Comparison of ENCODE assay signal across 19 cellular contexts in the genomic region with DNA sequence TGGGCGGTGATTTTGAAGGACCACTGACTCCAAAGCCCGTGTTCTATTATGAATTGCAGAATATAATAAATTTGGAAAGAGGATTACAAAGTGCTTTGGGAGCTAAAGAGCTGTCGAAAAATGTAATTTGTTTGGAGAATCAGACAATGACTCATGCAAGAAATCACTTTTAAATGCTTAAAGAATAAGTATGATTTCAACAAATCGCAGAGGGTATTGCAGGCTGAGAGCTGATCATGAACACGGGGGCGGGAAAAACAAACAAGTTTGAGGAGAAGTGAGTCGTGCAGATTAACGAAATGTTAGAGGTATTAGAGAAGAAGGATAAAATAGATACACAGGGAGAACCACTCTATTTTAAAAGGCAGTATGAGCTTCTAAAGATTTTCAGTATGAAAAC.
"Had no signal": no experiment of that assay in that cellular context is flagged by ENCODE, and none has a peak within 500 bp of the region (broad histone marks: within the 10 kb centered on the region; RNA-seq: fewer than 3 reads in every experiment).

No MANE protein-coding gene starts in this region.

- H3K27ac ChIP-seq: adrenal gland, colonic mucosa, epithelial cell of prostate, neural progenitor cell, sigmoid colon, transverse colon had no signal

- DNase-seq: activated CD4-positive, alpha-beta T cell treated with anti-CD3 and anti-CD28 coated beads for 1 hour; activated CD4-positive, alpha-beta T cell treated with anti-CD3 and anti-CD28 coated beads, Interleukin-2, amount 50 U/mL, for 1 hour; activated CD8-positive, alpha-beta T cell treated with anti-CD3 and anti-CD28 coated beads, Interleukin-2, amount 10 ng/mL, durations not matched to agents 7 days and 5 days; activated gamma-delta T cell; adrenal gland; colonic mucosa; endodermal cell; foreskin melanocyte; naive thymus-derived CD8-positive, alpha-beta T cell; sigmoid colon; stimulated activated CD4-positive, alpha-beta T cell treated with anti-CD3 and anti-CD28 coated beads, Interleukin-2, amount 100 ng/mL, for 48 hours; stimulated activated CD8-positive, alpha-beta memory T cell treated with anti-CD3 and anti-CD28 coated beads, Interleukin-4, amount 100 ng/mL, for 48 hours; stimulated activated naive B cell treated with anti-CD40 and anti-IgM and Interleukin-4, amounts not matched to agents 10 μg/mL and 1 μg/mL and 100 μg/mL, for 72 hours; transverse colon had no signal

- H3K27me3 ChIP-seq: adrenal gland, colonic mucosa, sigmoid colon had no signal

- H3K9ac ChIP-seq: neural progenitor cell had no signal

- ATAC-seq: activated CD8-positive, alpha-beta T cell treated with anti-CD3 and anti-CD28 coated beads, Interleukin-2, amount 10 ng/mL, durations not matched to agents 7 days and 5 days; activated naive CD4-positive, alpha-beta T cell treated with anti-CD3 and anti-CD28 coated beads, Interleukin-2, amount 50 U/mL, for 72 hours; left lobe of liver; naive thymus-derived CD8-positive, alpha-beta T cell; stimulated activated naive B cell treated with anti-CD40 and anti-IgM and Interleukin-4, amounts not matched to agents 10 μg/mL and 1 μg/mL and 100 μg/mL, for 72 hours had no signal

- H3K4me1 ChIP-seq: colonic mucosa, neural progenitor cell had no signal

- H3K36me3 ChIP-seq: adrenal gland, colonic mucosa, neural progenitor cell, sigmoid colon, transverse colon had no signal

- H3K4me2 ChIP-seq: neural progenitor cell had no signal

- H3K9me3 ChIP-seq: adrenal gland, colonic mucosa, sigmoid colon, transverse colon had no signal

- H3K4me3 ChIP-seq: adrenal gland, colonic mucosa, lung, neural progenitor cell, sigmoid colon, transverse colon had no signal

- H2AFZ ChIP-seq: neural progenitor cell had no signal
